ENCODE assay signal across 28 cellular contexts in the genomic region with DNA sequence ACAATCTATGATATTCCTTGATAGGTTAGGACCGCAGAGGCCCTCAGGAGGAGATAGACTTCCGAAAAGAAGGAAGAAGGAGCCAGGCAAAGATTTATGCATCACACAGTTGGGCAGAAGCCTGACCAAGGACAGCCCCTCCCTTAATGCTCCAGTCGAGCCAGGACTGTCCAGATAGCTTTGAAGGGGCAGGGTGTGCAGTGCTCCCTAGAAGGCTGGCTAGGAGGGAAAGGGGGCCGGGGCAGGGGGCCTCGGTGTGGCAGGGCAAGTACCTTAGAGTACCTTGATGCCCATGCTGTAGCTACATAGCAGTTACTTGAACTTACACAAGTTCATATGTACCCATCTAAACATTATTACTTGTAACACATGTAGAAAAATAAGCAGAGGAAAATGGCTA.
"Had no signal": no experiment of that assay in that cellular context is flagged by ENCODE, and none has a peak within 500 bp of the region (broad histone marks: within the 10 kb centered on the region; RNA-seq: fewer than 3 reads in every experiment).

No MANE protein-coding gene starts in this region.

- H3K9me3 Mint-ChIP-seq: dendritic cell treated with granulocyte-macrophage colony-stimulating factor and Interleukin-4, amounts not matched to agents 40 ng/mL and 50 ng/mL, for 4 days had no signal

- H3K27me3 ChIP-seq: colonic mucosa, dorsolateral prefrontal cortex, esophagus squamous epithelium, foreskin keratinocyte, gastrocnemius medialis had no signal

- H3K27me3 Mint-ChIP-seq: effector memory CD8-positive, alpha-beta T cell had no signal

- FAIRE-seq: colon, endometrium, endothelial cell of umbilical vein, frontal cortex had no signal

- ATAC-seq: effector memory CD8-positive, alpha-beta T cell; esophagus mucosa; foreskin keratinocyte; gastrocnemius medialis; gastroesophageal sphincter; heart left ventricle had no signal

- H3K4me3 ChIP-seq: colonic mucosa, coronary artery, dorsolateral prefrontal cortex, esophagus muscularis mucosa, esophagus squamous epithelium, gastrocnemius medialis, gastroesophageal sphincter, heart left ventricle had no signal

- H3K4me1 ChIP-seq: colonic mucosa, esophagus muscularis mucosa, esophagus squamous epithelium, foreskin keratinocyte, gastroesophageal sphincter, heart left ventricle had no signal

- H3K4me3 Mint-ChIP-seq: dendritic cell treated with granulocyte-macrophage colony-stimulating factor and Interleukin-4, amounts not matched to agents 40 ng/mL and 50 ng/mL, for 4 days; effector memory CD8-positive, alpha-beta T cell; endodermal cell had no signal

- DNase-seq: colonic mucosa; cortex of kidney; dermis blood vessel endothelial cell; dorsolateral prefrontal cortex; effector CD4-positive, alpha-beta T cell; effector CD8-positive, alpha-beta T cell; effector memory CD4-positive, alpha-beta T cell; effector memory CD8-positive, alpha-beta T cell; endodermal cell; erythroblast; esophagus squamous epithelium; foreskin fibroblast; foreskin keratinocyte; foreskin melanocyte; gastrocnemius medialis; glutamatergic neuron; head of caudate nucleus; heart left ventricle had no signal

- H3K27ac Mint-ChIP-seq: dendritic cell treated with granulocyte-macrophage colony-stimulating factor and Interleukin-4, amounts not matched to agents 40 ng/mL and 50 ng/mL, for 4 days; effector memory CD8-positive, alpha-beta T cell; endodermal cell had no signal

- H3K36me3 ChIP-seq: colonic mucosa, esophagus muscularis mucosa, esophagus squamous epithelium, gastrocnemius medialis, gastroesophageal sphincter, heart left ventricle had no signal

- H3K27ac ChIP-seq: colonic mucosa, coronary artery, dorsolateral prefrontal cortex, epithelial cell of prostate, esophagus muscularis mucosa, esophagus squamous epithelium, foreskin keratinocyte, gastroesophageal sphincter, heart left ventricle had no signal

- H3K9me3 ChIP-seq: colonic mucosa, esophagus squamous epithelium, gastrocnemius medialis, heart left ventricle had no signal

- H3K4me1 Mint-ChIP-seq: endodermal cell had no signal
